ENCODE assay signal across 8 cellular contexts in genomic region chr5:113606298-113607134, GRCh38.
DNase-seq lines count a peak whose midpoint lies in the region; ATAC-seq and TF ChIP-seq lines count a peak whose summit lies in the region.

No MANE protein-coding gene starts in this region.

- TF ChIP-seq CTCF in GM20000 (IDR thresholded peaks at IDR 0.05; ENCODE audit: extremely low read depth, missing control alignments) (peak; percentile 52), OCI-LY1 (IDR thresholded peaks at IDR 0.05; ENCODE audit: low read length) (peak; percentile 80)

- no peak overlapping the region for H2BK12ac ChIP-seq in trophoblast cell (ENCODE audit: low read length)

- H3K79me2 ChIP-seq in OCI-LY1 (ENCODE audit: insufficient read depth, low read length) = no peaks in the 10 kb centered on the region
- no peaks in the 10 kb centered on the region for H3K79me2 ChIP-seq in trophoblast cell (ENCODE audit: control insufficient read depth, insufficient read depth, low read length, poor library complexity)

- peak; percentile 71 for DNase-seq in Daoy (ENCODE audit: low read depth)
- DNase-seq in GM20000 (ENCODE audit: low spot score) = peak; percentile 54
- peak; percentile 9 for DNase-seq in activated gamma-delta T cell treated with anti-CD3 and anti-CD28 coated beads, Interleukin-2, amount 50 U/mL, for 16 hours (ENCODE audit: low read depth)
- peak; percentile 67 for DNase-seq in globus pallidus (ENCODE audit: low spot score)
- peak; percentile 4 to 79 for DNase-seq in trophoblast cell
- no peak for DNase-seq in mesenteric fat pad (ENCODE audit: low spot score)

- no CpG with 5 or more reads among the region's 13 CpGs for WGBS in trophoblast cell (ENCODE audit: extremely low coverage, insufficient coverage, insufficient read length)

- H4K91ac ChIP-seq in trophoblast cell (ENCODE audit: low read depth, low read length) = no peak overlapping the region

- no peaks in the 10 kb centered on the region for H4K20me1 ChIP-seq in OCI-LY1 (ENCODE audit: insufficient read depth, low read length)

- H3K79me1 ChIP-seq in trophoblast cell (ENCODE audit: low read length) = no peaks in the 10 kb centered on the region

- ATAC-seq in HG03571 (IDR thresholded peaks at IDR 0.05; ENCODE audit: unreplicated experiment) = peak; percentile 87

- no peak overlapping the region for H4K8ac ChIP-seq in trophoblast cell (ENCODE audit: low read depth, low read length)

- H3K4me3 ChIP-seq in OCI-LY1 (ENCODE audit: low read depth, low read length, poor library complexity, severe bottlenecking) (no peak overlapping the region), trophoblast cell (ENCODE audit: low read depth, low read length) (no peak overlapping the region)

- no peak overlapping the region for H3K4ac ChIP-seq in trophoblast cell (ENCODE audit: low read depth, low read length)

- H3K27me3 ChIP-seq in OCI-LY1 (ENCODE audit: insufficient read depth, low read length) (no peaks in the 10 kb centered on the region; the same call in 1 of the 2 replicates), trophoblast cell (ENCODE audit: insufficient read depth, low read length) (no peaks in the 10 kb centered on the region)

- no peak overlapping the region for H2BK120ac ChIP-seq in trophoblast cell (ENCODE audit: insufficient read depth, low read length, poor library complexity)

- H3K4me1 ChIP-seq in OCI-LY1 (ENCODE audit: insufficient read depth, low read length, severe bottlenecking) (no peaks in the 10 kb centered on the region), trophoblast cell (ENCODE audit: control insufficient read depth in 1 of 2, insufficient read depth in 2 of 2, low read length in 2 of 2) (no peaks in the 10 kb centered on the region)

- no peak overlapping the region for H4K12ac ChIP-seq in trophoblast cell (ENCODE audit: low read depth, low read length)

- H2BK5ac ChIP-seq in trophoblast cell (ENCODE audit: low read depth, low read length, poor library complexity) = no peak overlapping the region

- H3K14ac ChIP-seq in trophoblast cell (ENCODE audit: low read length) = no peak overlapping the region

- H3K9ac ChIP-seq in OCI-LY1 (ENCODE audit: low read length) (no peak overlapping the region), trophoblast cell (ENCODE audit: low read length) (no peak overlapping the region)

- no peak overlapping the region for H3K23ac ChIP-seq in trophoblast cell (ENCODE audit: low read length)

- H3K9me3 ChIP-seq in OCI-LY1 (ENCODE audit: low read length) (no peaks in the 10 kb centered on the region), trophoblast cell (ENCODE audit: insufficient read depth, low read depth, low read length) (no peaks in the 10 kb centered on the region)

- H3K36me3 ChIP-seq in OCI-LY1 (ENCODE audit: insufficient read depth, low read length) (no peaks in the 10 kb centered on the region), trophoblast cell (ENCODE audit: control insufficient read depth in 1 of 2, insufficient read depth in 2 of 2, low read length in 2 of 2) (no peaks in the 10 kb centered on the region)

- no peaks in the 10 kb centered on the region for H3K9me2 ChIP-seq in OCI-LY1 (ENCODE audit: low read depth, low read length)

- H2AFZ ChIP-seq in OCI-LY1 (ENCODE audit: low read length) (no peak overlapping the region), trophoblast cell (ENCODE audit: insufficient read depth, low read length, poor library complexity) (no peak overlapping the region)

- H3F3A ChIP-seq in OCI-LY1 (ENCODE audit: insufficient read depth, low read length) = no peaks in the 10 kb centered on the region

- H3K4me2 ChIP-seq in OCI-LY1 (ENCODE audit: low read length) (no peak overlapping the region), trophoblast cell (ENCODE audit: low read length) (peak overlapping the region; percentile 39)

- H3K27ac ChIP-seq in OCI-LY1 (ENCODE audit: low read depth, low read length, poor library complexity, severe bottlenecking) = no peak overlapping the region
- H3K27ac ChIP-seq in trophoblast cell (ENCODE audit: low read depth, low read length) = no peak overlapping the region

- H2AK5ac ChIP-seq in trophoblast cell (ENCODE audit: low read length) = no peak overlapping the region

- H3K18ac ChIP-seq in trophoblast cell (ENCODE audit: low read length) = no peak overlapping the region
